ENCODE assay signal across 23 cellular contexts in the genomic region with DNA sequence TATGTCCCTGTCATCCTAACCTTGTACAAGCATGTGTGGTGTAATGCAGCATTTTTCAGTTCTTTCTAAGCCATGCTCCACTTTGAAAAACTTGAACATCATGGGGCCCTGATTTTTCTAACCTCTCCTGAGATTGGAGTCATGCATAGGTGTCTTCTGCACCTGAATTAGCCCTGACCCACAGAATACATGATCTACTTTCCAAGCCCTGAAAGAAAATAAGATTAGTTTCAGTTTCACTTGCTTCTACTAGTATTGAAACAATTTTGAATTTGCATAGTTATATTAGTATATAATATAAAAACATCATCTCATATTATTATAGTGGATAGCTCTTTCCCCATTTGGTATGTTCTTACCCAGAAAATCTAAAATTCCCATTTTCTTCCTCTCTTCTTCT.
"Had no signal": no experiment of that assay in that cellular context is flagged by ENCODE, and none has a peak within 500 bp of the region (broad histone marks: within the 10 kb centered on the region; RNA-seq: fewer than 3 reads in every experiment).

No MANE protein-coding gene starts in this region.

- H3K27ac Mint-ChIP-seq: activated B cell treated with CpG ODN at 0.5 μM for 24 hours; activated CD4-positive, alpha-beta T cell treated with anti-CD3 and anti-CD28 coated beads, Interleukin-2, amount 10 ng/mL, durations not matched to agents 24 days and 14 days; activated CD8-positive, alpha-beta memory T cell treated with anti-CD3 and anti-CD28 coated beads, Interleukin-2, amount 10 ng/mL, durations not matched to agents 7 days and 5 days; activated naive CD4-positive, alpha-beta T cell treated with anti-CD3 and anti-CD28 coated beads, Interleukin-2, amount 50 U/mL, for 72 hours; activated naive CD8-positive, alpha-beta T cell treated with anti-CD3 and anti-CD28 coated beads, Interleukin-2, amount 50 U/mL, for 24 hours; activated T-cell treated with anti-CD3 and anti-CD28 coated beads, Interleukin-2, amount 50 U/mL, for 24 hours; T-helper 1 cell treated with Interleukin-12 subunit alpha and Interleukin-12 subunit beta and Interleukin-4 antibody, amounts not matched to agents 30 μg/mL and 1 μg/mL, for 36 hours had no signal

- FAIRE-seq: bronchial epithelial cell, TTC549 had no signal

- H3K36me3 Mint-ChIP-seq: activated CD8-positive, alpha-beta memory T cell treated with anti-CD3 and anti-CD28 coated beads, Interleukin-2, amount 10 ng/mL, durations not matched to agents 7 days and 5 days had no signal

- H3K4me1 Mint-ChIP-seq: activated CD4-positive, alpha-beta T cell treated with anti-CD3 and anti-CD28 coated beads, Interleukin-2, amount 10 ng/mL, durations not matched to agents 24 days and 14 days; activated CD8-positive, alpha-beta memory T cell treated with anti-CD3 and anti-CD28 coated beads, Interleukin-2, amount 10 ng/mL, durations not matched to agents 7 days and 5 days had no signal

- H3K4me3 Mint-ChIP-seq: activated B cell treated with CpG ODN at 0.5 μM for 24 hours; activated CD4-positive, alpha-beta T cell treated with anti-CD3 and anti-CD28 coated beads, Interleukin-2, amount 10 ng/mL, durations not matched to agents 24 days and 14 days; activated CD8-positive, alpha-beta memory T cell treated with anti-CD3 and anti-CD28 coated beads, Interleukin-2, amount 10 ng/mL, durations not matched to agents 7 days and 5 days; activated naive CD8-positive, alpha-beta T cell treated with anti-CD3 and anti-CD28 coated beads, Interleukin-2, amount 50 U/mL, for 24 hours; activated T-cell treated with anti-CD3 and anti-CD28 coated beads, Interleukin-2, amount 50 U/mL, for 24 hours; T-helper 1 cell treated with Interleukin-12 subunit alpha and Interleukin-12 subunit beta and Interleukin-4 antibody, amounts not matched to agents 30 μg/mL and 1 μg/mL, for 36 hours had no signal

- ATAC-seq: activated CD8-positive, alpha-beta memory T cell treated with anti-CD3 and anti-CD28 coated beads, Interleukin-2, amount 10 ng/mL, durations not matched to agents 7 days and 5 days; activated naive CD4-positive, alpha-beta T cell treated with anti-CD3 and anti-CD28 coated beads, Interleukin-2, amount 50 U/mL, for 72 hours; activated naive CD8-positive, alpha-beta T cell treated with anti-CD3 and anti-CD28 coated beads, Interleukin-2, amount 50 U/mL, for 24 hours; body of pancreas; PC-3 had no signal

- H3K27me3 Mint-ChIP-seq: activated B cell treated with CpG ODN at 0.5 μM for 24 hours; activated CD4-positive, alpha-beta T cell treated with anti-CD3 and anti-CD28 coated beads, Interleukin-2, amount 10 ng/mL, durations not matched to agents 24 days and 14 days; activated CD8-positive, alpha-beta memory T cell treated with anti-CD3 and anti-CD28 coated beads, Interleukin-2, amount 10 ng/mL, durations not matched to agents 7 days and 5 days; activated naive CD8-positive, alpha-beta T cell treated with anti-CD3 and anti-CD28 coated beads, Interleukin-2, amount 50 U/mL, for 24 hours; activated T-cell treated with anti-CD3 and anti-CD28 coated beads, Interleukin-2, amount 50 U/mL, for 24 hours had no signal

- DNase-seq: activated B cell treated with CpG ODN at 0.5 μM for 24 hours; activated CD4-positive, alpha-beta T cell treated with anti-CD3 and anti-CD28 coated beads for 1 hour; activated CD4-positive, alpha-beta T cell treated with anti-CD3 and anti-CD28 coated beads, Interleukin-2, amount 10 ng/mL, durations not matched to agents 24 days and 14 days; activated CD4-positive, alpha-beta T cell treated with anti-CD3 and anti-CD28 coated beads, Interleukin-2, amount 50 U/mL, for 48 hours; activated CD8-positive, alpha-beta memory T cell treated with anti-CD3 and anti-CD28 coated beads, Interleukin-2, amount 10 ng/mL, durations not matched to agents 7 days and 5 days; activated effector memory CD4-positive, alpha-beta T cell treated with anti-CD3 and anti-CD28 coated beads, Interleukin-2, amount 50 U/mL, for 16 hours; activated naive CD4-positive, alpha-beta T cell treated with Interleukin-2 at 50 U/mL for 16 hours; activated naive CD8-positive, alpha-beta T cell treated with anti-CD3 and anti-CD28 coated beads, Interleukin-2, amount 50 U/mL, for 24 hours; activated T-cell treated with anti-CD3 and anti-CD28 coated beads, Interleukin-2, amount 50 U/mL, for 24 hours; amniotic stem cell; body of pancreas; central memory CD4-positive, alpha-beta T cell; NCI-H1048; NCI-H187 treated with DMSO at 0.1 percent for 48 hours; NCI-H2171; NCI-H446 treated with DMSO at 0.1 percent for 48 hours; NCI-H524 treated with DMSO at 0.1 percent for 48 hours; PC-3; SHP77 treated with DMSO at 0.1 percent for 48 hours had no signal
